ENCODE assay signal across 20 cellular contexts in genomic region chr2:147442766-147443165, GRCh38.
"Had no signal": no experiment of that assay in that cellular context is flagged by ENCODE, and none has a peak within 500 bp of the region (broad histone marks: within the 10 kb centered on the region; RNA-seq: fewer than 3 reads in every experiment).

No MANE protein-coding gene starts in this region.

- H3K4me1 ChIP-seq: foreskin keratinocyte, psoas muscle, right atrium auricular region, upper lobe of right lung had no signal

- H3K27ac ChIP-seq: body of pancreas, foreskin keratinocyte, neutrophil, ovary, psoas muscle, right atrium auricular region, upper lobe of right lung had no signal

- H3K9me3 ChIP-seq: body of pancreas, mucosa of descending colon, neutrophil, ovary, psoas muscle, right atrium auricular region, upper lobe of right lung had no signal

- H3K27me3 ChIP-seq: body of pancreas, foreskin keratinocyte, neutrophil, ovary, right atrium auricular region, upper lobe of right lung had no signal

- ATAC-seq: body of pancreas; foreskin keratinocyte; left colon; mucosa of descending colon; naive thymus-derived CD4-positive, alpha-beta T cell; stimulated activated naive CD8-positive, alpha-beta T cell treated with anti-CD3 and anti-CD28 coated beads, Interleukin-15, Interleukin-2, amounts not matched to agents 100 U/mL and 50 U/mL, for 24 hours; upper lobe of right lung had no signal

- DNase-seq: activated CD4-positive, alpha-beta memory T cell treated with anti-CD3 and anti-CD28 coated beads, Interleukin-2, amount 10 ng/mL, durations not matched to agents 7 days and 5 days; activated CD4-positive, alpha-beta T cell treated with anti-CD3 and anti-CD28 coated beads for 48 hours; activated gamma-delta T cell; activated naive CD4-positive, alpha-beta T cell treated with anti-CD3 and anti-CD28 coated beads, Interleukin-2, amount 50 U/mL, for 16 hours; activated T-cell treated with anti-CD3 and anti-CD28 coated beads for 4 hours; anterior cingulate cortex; body of pancreas; effector CD4-positive, alpha-beta T cell; foreskin keratinocyte; left colon; mesenchymal stem cell; mucosa of descending colon; naive thymus-derived CD4-positive, alpha-beta T cell; ovary; psoas muscle; stimulated activated CD4-positive, alpha-beta T cell treated with anti-CD3 and anti-CD28 coated beads, Interleukin-4, amount 100 ng/mL, for 4 hours; stimulated activated naive CD8-positive, alpha-beta T cell treated with anti-CD3 and anti-CD28 coated beads, Interleukin-15, Interleukin-2, amounts not matched to agents 100 U/mL and 50 U/mL, for 24 hours; upper lobe of right lung had no signal

- H3K4me3 ChIP-seq: body of pancreas, mucosa of descending colon, ovary, psoas muscle, right atrium auricular region, upper lobe of right lung had no signal

- H3K36me3 ChIP-seq: neutrophil, ovary, right atrium auricular region, upper lobe of right lung had no signal
